In genomic region chr5:133319244-133319643, GRCh38 we compare ENCODE assay signal across 19 cellular contexts.
"Had no signal": no experiment of that assay in that cellular context is flagged by ENCODE, and none has a peak within 500 bp of the region (broad histone marks: within the 10 kb centered on the region; RNA-seq: fewer than 3 reads in every experiment).

No MANE protein-coding gene starts in this region.

- H3K79me2 ChIP-seq: hepatocyte had no signal

- H3K36me3 Mint-ChIP-seq: naive thymus-derived CD8-positive, alpha-beta T cell had no signal

- DNase-seq: cerebellar nuclear complex; effector memory CD8-positive, alpha-beta T cell; foreskin melanocyte; head of caudate nucleus; naive thymus-derived CD8-positive, alpha-beta T cell; spleen; stimulated activated CD4-positive, alpha-beta T cell treated with anti-CD3 and anti-CD28 coated beads, Interleukin-15, amount 100 ng/mL, for 24 hours; stimulated activated CD4-positive, alpha-beta T cell treated with anti-CD3 and anti-CD28 coated beads, Interleukin-1b, Interleukin-23, amount 100 ng/mL, for 48 hours; stimulated activated CD4-positive, alpha-beta T cell treated with anti-CD3 and anti-CD28 coated beads, Interleukin-4, amount 100 ng/mL, for 24 hours; stimulated activated naive B cell treated with anti-CD40 and anti-IgM and Interleukin-4, amounts not matched to agents 10 μg/mL and 1 μg/mL and 100 μg/mL, for 72 hours; stimulated activated naive CD8-positive, alpha-beta T cell treated with anti-CD3 and anti-CD28 coated beads, Interleukin-15, amount 100 ng/mL, for 72 hours; testis; upper lobe of right lung had no signal

- FAIRE-seq: colon had no signal

- H3K4me3 ChIP-seq: hepatocyte, spleen, testis, tibial nerve, upper lobe of right lung had no signal

- H3K9me3 ChIP-seq: neutrophil, spleen, testis, tibial nerve, upper lobe of right lung had no signal

- H3K27me3 Mint-ChIP-seq: dendritic cell treated with granulocyte-macrophage colony-stimulating factor and Interleukin-4, amounts not matched to agents 40 ng/mL and 50 ng/mL, for 4 days; stimulated activated naive B cell treated with anti-CD40 and anti-IgM and Interleukin-4, amounts not matched to agents 10 μg/mL and 1 μg/mL and 100 μg/mL, for 72 hours; stimulated activated naive CD8-positive, alpha-beta T cell treated with anti-CD3 and anti-CD28 coated beads, Interleukin-15, amount 100 ng/mL, for 72 hours had no signal

- ATAC-seq: effector memory CD8-positive, alpha-beta T cell; naive thymus-derived CD8-positive, alpha-beta T cell; sciatic nerve; stimulated activated naive B cell treated with anti-CD40 and anti-IgM and Interleukin-4, amounts not matched to agents 10 μg/mL and 1 μg/mL and 100 μg/mL, for 72 hours; stimulated activated naive CD8-positive, alpha-beta T cell treated with anti-CD3 and anti-CD28 coated beads, Interleukin-15, amount 100 ng/mL, for 72 hours; upper lobe of right lung had no signal

- H2AFZ ChIP-seq: hepatocyte had no signal

- H3K4me3 Mint-ChIP-seq: dendritic cell treated with granulocyte-macrophage colony-stimulating factor and Interleukin-4, amounts not matched to agents 40 ng/mL and 50 ng/mL, for 4 days; effector memory CD8-positive, alpha-beta T cell; naive thymus-derived CD8-positive, alpha-beta T cell; stimulated activated naive B cell treated with anti-CD40 and anti-IgM and Interleukin-4, amounts not matched to agents 10 μg/mL and 1 μg/mL and 100 μg/mL, for 72 hours; stimulated activated naive CD8-positive, alpha-beta T cell treated with anti-CD3 and anti-CD28 coated beads, Interleukin-15, amount 100 ng/mL, for 72 hours had no signal

- H3K9me3 Mint-ChIP-seq: dendritic cell treated with granulocyte-macrophage colony-stimulating factor and Interleukin-4, amounts not matched to agents 40 ng/mL and 50 ng/mL, for 4 days; effector memory CD8-positive, alpha-beta T cell; naive thymus-derived CD8-positive, alpha-beta T cell; stimulated activated naive CD8-positive, alpha-beta T cell treated with anti-CD3 and anti-CD28 coated beads, Interleukin-15, amount 100 ng/mL, for 72 hours had no signal

- H3K36me3 ChIP-seq: neutrophil, spleen, tibial nerve, upper lobe of right lung had no signal

- H3K27ac ChIP-seq: hepatocyte, neutrophil, spleen, testis, tibial nerve, upper lobe of right lung had no signal

- H3K4me1 ChIP-seq: testis, tibial nerve, upper lobe of right lung had no signal

- H3K4me2 ChIP-seq: hepatocyte had no signal

- H3K27me3 ChIP-seq: hepatocyte, neutrophil, spleen, testis, tibial nerve, upper lobe of right lung had no signal

- H3K27ac Mint-ChIP-seq: dendritic cell treated with granulocyte-macrophage colony-stimulating factor and Interleukin-4, amounts not matched to agents 40 ng/mL and 50 ng/mL, for 4 days; effector memory CD8-positive, alpha-beta T cell had no signal
